ENCODE assay signal across 24 cellular contexts in genomic region chr7:2437537-2438148, GRCh38. TPM values are rescaled to one million over a fixed set of nuclear protein-coding genes. Genes with fewer than 3 reads are reported as not detected.
DNase-seq lines count a peak whose midpoint lies in the region; ATAC-seq and TF ChIP-seq lines count a peak whose summit lies in the region.
"Had no signal": no experiment of that assay in that cellular context is flagged by ENCODE, and none has a peak within 500 bp of the region (broad histone marks: within the 10 kb centered on the region; RNA-seq: fewer than 3 reads in every experiment).

No MANE protein-coding gene starts in this region.

- H4K20me1 ChIP-seq in smooth muscle cell (ENCODE audit: low read depth): peaks cover 7% of the 10 kb centered on the region

- no peaks in the 10 kb centered on the region for H3K9me3 ChIP-seq in esophagus (ENCODE audit: control insufficient read depth in 2 of 2, insufficient read depth in 1 of 2, low read depth in 1 of 2, low read length in 1 of 2)
- no peaks in the 10 kb centered on the region for H3K9me3 ChIP-seq in mucosa of descending colon
- no peaks in the 10 kb centered on the region for H3K9me3 ChIP-seq in transverse colon
- no peaks in the 10 kb centered on the region for H3K9me3 ChIP-seq in smooth muscle cell (replicated peaks; ENCODE audit: low read depth)
- H3K9me3 ChIP-seq: right lobe of liver had no signal

- H3K4me3 ChIP-seq in esophagus (ENCODE audit: low read depth in 1 of 2, low read length in 2 of 2) (peak overlapping the region in 1 of 2 donors; percentile 9), mucosa of descending colon (no peak overlapping the region), transverse colon (no peak overlapping the region), smooth muscle cell (no peak overlapping the region)
- H3K4me3 ChIP-seq: neural progenitor cell, right lobe of liver had no signal

- no peak for TF ChIP-seq POLR2A in transverse colon (IDR thresholded peaks at IDR 0.05)

- H3K27ac ChIP-seq in esophagus (ENCODE audit: low read depth in 2 of 2, low read length in 1 of 2) (peak overlapping the region; percentile 76 to 84), transverse colon (no peak overlapping the region), smooth muscle cell (ENCODE audit: low read depth) (no peak overlapping the region)
- H3K27ac ChIP-seq: KMS-11, neural progenitor cell, right lobe of liver, VCaP had no signal

- DNase-seq in HT-29 (ENCODE audit: low spot score) (peak; percentile 58), mucosa of descending colon (peak in 1 of 3 donors; percentile 53), transverse colon (peak; percentile 21), GM03348 (ENCODE audit: low spot score) (no peak), epidermal melanocyte (ENCODE audit: insufficient read length, low spot score) (no peak), smooth muscle cell (lab: John Stamatoyannopoulos, UW; ENCODE audit: unreplicated experiment) (no peak)
- DNase-seq: activated CD4-positive, alpha-beta T cell treated with anti-CD3 and anti-CD28 coated beads for 48 hours; activated naive CD8-positive, alpha-beta T cell treated with anti-CD3 and anti-CD28 coated beads, Interleukin-2, amount 50 U/mL, for 24 hours; activated T-cell treated with anti-CD3 and anti-CD28 coated beads, Interleukin-2, amount 50 U/mL, for 24 hours; central memory CD4-positive, alpha-beta T cell; EL; kidney; NCI-H1417; NCI-H2107; right lobe of liver; stimulated activated naive CD4-positive, alpha-beta T cell treated with Interleukin-2 at 50 U/mL for 16 hours had no signal

- no peaks in the 10 kb centered on the region for H3F3A ChIP-seq in smooth muscle cell (ENCODE audit: low read depth)

- H2AFZ ChIP-seq in smooth muscle cell (ENCODE audit: low read depth): no peak overlapping the region
- H2AFZ ChIP-seq: neural progenitor cell had no signal

- in situ Hi-C loops in transverse colon (cut with MboI; ENCODE audit: low pct_ligation_motif_present in 1 of 4, low pct_unique_long_range_greater_than_20kb in 1 of 4, low sequenced_read_pairs in 3 of 4): no loop called here

- H3K27me3 ChIP-seq in esophagus (ENCODE audit: control insufficient read depth in 1 of 2, insufficient read depth in 2 of 2, low read length in 2 of 2): no peaks in the 10 kb centered on the region
- no peaks in the 10 kb centered on the region for H3K27me3 ChIP-seq in transverse colon
- H3K27me3 ChIP-seq in smooth muscle cell (ENCODE audit: low read depth): no peaks in the 10 kb centered on the region
- H3K27me3 ChIP-seq: neural progenitor cell, right lobe of liver had no signal

- H3K9ac ChIP-seq in smooth muscle cell (ENCODE audit: low read depth): no peak overlapping the region
- H3K9ac ChIP-seq: KMS-11, neural progenitor cell had no signal

- ATAC-seq in mucosa of descending colon: peak; percentile 68
- ATAC-seq: activated naive CD8-positive, alpha-beta T cell treated with anti-CD3 and anti-CD28 coated beads, Interleukin-2, amount 50 U/mL, for 24 hours; right lobe of liver had no signal

- no peak for TF ChIP-seq CTCF in mucosa of descending colon (IDR thresholded peaks at IDR 0.05)
- TF ChIP-seq CTCF in transverse colon (IDR thresholded peaks at IDR 0.05): no peak
- TF ChIP-seq CTCF in smooth muscle cell (IDR thresholded peaks at IDR 0.05; ENCODE audit: borderline replicate concordance, insufficient read depth, poor library complexity, severe bottlenecking): no peak

- TF ChIP-seq EP300 in transverse colon (IDR thresholded peaks at IDR 0.05; ENCODE audit: low read depth): no peak

- no peaks in the 10 kb centered on the region for H3K79me2 ChIP-seq in smooth muscle cell (ENCODE audit: low read depth)

- H3K36me3 ChIP-seq in esophagus (ENCODE audit: control insufficient read depth in 2 of 2, insufficient read depth in 2 of 2, low read length in 1 of 2) (peaks cover 0 to 11% of the 10 kb centered on the region in 2 donors), mucosa of descending colon (ENCODE audit: low read depth) (no peaks in the 10 kb centered on the region), transverse colon (peaks cover 0 to 6% (median 0%) of the 10 kb centered on the region in 4 donors), smooth muscle cell (ENCODE audit: low read depth) (no peaks in the 10 kb centered on the region)
- H3K36me3 ChIP-seq: neural progenitor cell had no signal

- H3K4me2 ChIP-seq in smooth muscle cell: no peak overlapping the region
- H3K4me2 ChIP-seq: KMS-11, neural progenitor cell had no signal

- H3K4me1 ChIP-seq in esophagus (ENCODE audit: control insufficient read depth in 2 of 2, insufficient read depth in 2 of 2, low read length in 1 of 2) (peaks cover 9 to 35% of the 10 kb centered on the region in 2 donors), mucosa of descending colon (ENCODE audit: low read depth) (peaks cover 8% of the 10 kb centered on the region), transverse colon (peaks cover 0 to 9% (median 3%) of the 10 kb centered on the region in 4 donors), smooth muscle cell (ENCODE audit: low read depth) (no peaks in the 10 kb centered on the region)
- H3K4me1 ChIP-seq: neural progenitor cell, right lobe of liver had no signal

- intact Hi-C loops in mucosa of descending colon (cut with DNase I, micrococcal nuclease) (no loop called here), transverse colon (cut with DNase I; ENCODE audit: low total_unique reads) (no loop called here)

- 58 to 70% methylated on average over 16 of the region's 16 CpGs for WGBS in esophagus, 2 donors
- 77% methylated on average over 16 of the region's 16 CpGs; no CpG with 5 or more reads in 1 of the 2 donors for WGBS in transverse colon (ENCODE audit: low coverage in 1 of 2), 2 donors
- 95% methylated on average over 16 of the region's 16 CpGs for WGBS in smooth muscle cell (ENCODE audit: low lambda C conversion rate)

RNA-seq across cellular contexts. Expression of gene CHST12, which starts 34.2 kb away (rescaled TPM):
- total RNA-seq in HT-29 (2014; rRNA removed; shearing (Covaris generic)): 14.5 and 24.7 TPM in 2 replicates
- polyA plus RNA-seq in esophagus (1 to 10 TPM; 6.3 to 6.8 TPM), smooth muscle cell (15.0 and 19.7 TPM in 2 replicates)
- total RNA-seq in mucosa of descending colon (10 to 100 TPM; 10.7 to 20.9 (median 12.2) TPM), transverse colon (100 to 1,000 TPM in 1 of 4 donors, 10 to 100 TPM in 2, 1 to 10 TPM in 1; 7.6 to 136 (median 13.6) TPM), smooth muscle cell (7.5 and 10.1 TPM in 2 replicates)

RNA-seq across cellular contexts. Expression of gene GRIFIN, which starts 38.6 kb away (rescaled TPM):
- not detected in 2 replicates for total RNA-seq in HT-29 (2014; rRNA removed; shearing (Covaris generic))
- not detected for polyA plus RNA-seq in esophagus
- not detected for total RNA-seq in mucosa of descending colon
- not detected for total RNA-seq in transverse colon
- total RNA-seq in smooth muscle cell: not detected in 2 replicates
- polyA plus RNA-seq in smooth muscle cell: not detected in 2 replicates
- total RNA-seq: kidney, OCI-LY7, right lobe of liver, Right ventricle myocardium superior had no signal
- polyA plus RNA-seq: AG04450, thymus had no signal

Comparison
In these comparisons a context has a peak if more than half of its experiments do, and no peak if none do; other contexts are left out.
1. DNase-seq: peak in HT-29 (single experiment) and transverse colon (single experiment); none in GM03348 (single experiment), epidermal melanocyte (single experiment) and smooth muscle cell (single experiment).
2. H3K27ac ChIP-seq: peak in esophagus (2 of 2); none in transverse colon (0 of 4) and smooth muscle cell (single experiment).